ENCODE assay signal across 8 cellular contexts in genomic region chr15:76058714-76059319, GRCh38. TPM values are rescaled to one million over a fixed set of nuclear protein-coding genes. Genes with fewer than 3 reads are reported as not detected.
A peak's percentile ranks its signal among the peaks of the same experiment; 100 is the strongest.
DNase-seq lines count a peak whose midpoint lies in the region; ATAC-seq, FAIRE-seq and TF ChIP-seq lines count a peak whose summit lies in the region.

No MANE protein-coding gene starts in this region.

- H3K27me3 ChIP-seq in Loucy (ENCODE audit: insufficient read depth, low read length, poor library complexity, severe bottlenecking): peaks cover 13% of the 10 kb centered on the region
- no peaks in the 10 kb centered on the region for H3K27me3 ChIP-seq in pancreas

- peak overlapping the region; percentile 79 for H2AFZ ChIP-seq in Loucy (ENCODE audit: low read length)

- no peak for FAIRE-seq in pancreas (lab: Jason Lieb, UNC)

- no peaks in the 10 kb centered on the region for H3K9me2 ChIP-seq in Loucy (replicated peaks; ENCODE audit: low read depth, low read length)

- H3K4me2 ChIP-seq in Loucy (ENCODE audit: low read depth, low read length, poor library complexity, severe bottlenecking): peak overlapping the region; percentile 97

- POLR2A ChIA-PET in GM10248 (lab: Yijun Ruan, JAX): no interaction called here

- CTCF ChIA-PET in GM10248 (lab: Yijun Ruan, JAX): interaction anchor here (0.8 to 11.0 kb wide), 10 partner anchors 10 to 138 kb away, joined by 3 to 292 read pairs (median 4); no protein-coding TSS in a partner anchor

- H3K9me3 ChIP-seq in Loucy (ENCODE audit: insufficient read depth, low read depth, low read length) (no peaks in the 10 kb centered on the region), pancreas (no peaks in the 10 kb centered on the region)

- ATAC-seq in pancreas (peak; percentile 51 to 70 (median 66)), HG03520 (IDR thresholded peaks at IDR 0.05; ENCODE audit: unreplicated experiment) (no peak), GM18511 (IDR thresholded peaks at IDR 0.05; ENCODE audit: unreplicated experiment) (no peak), GM21515 (IDR thresholded peaks at IDR 0.05; ENCODE audit: unreplicated experiment) (no peak)

- no peaks in the 10 kb centered on the region for H3F3A ChIP-seq in Loucy (ENCODE audit: low read depth)

- peaks cover 16% of the 10 kb centered on the region for H3K4me1 ChIP-seq in Loucy (ENCODE audit: insufficient read depth, low read length, poor library complexity, severe bottlenecking)
- peaks cover 0 to 9% (median 0%) of the 10 kb centered on the region in 3 donors for H3K4me1 ChIP-seq in pancreas

- WGBS in pancreas, 2 donors: 9 to 10% methylated on average over 18 of the region's 18 CpGs

- peak overlapping the region in 1 of 4 donors; percentile 42 for H3K27ac ChIP-seq in pancreas

- no peaks in the 10 kb centered on the region for H4K20me1 ChIP-seq in Loucy (ENCODE audit: insufficient read depth, low read length, poor library complexity, severe bottlenecking)

- intact Hi-C loops in head of caudate nucleus (cut with DNase I): loop anchor here (5.0 kb wide), 1 partner anchor 93 kb away; no protein-coding TSS in a partner anchor
- intact Hi-C loops in pancreas (cut with DNase I): loop anchor here in 1 of 3 donors (5.0 kb wide), 1 partner anchor 78 kb away; no protein-coding TSS in a partner anchor

- DNase-seq in GM10248 (ENCODE audit: extremely low spot score) (peak; percentile 30), head of caudate nucleus (peak; percentile 14 to 77 (median 48)), pancreas (peak in 3 of 6 donors; percentile 30 to 48 (median 33))
- peak; percentile 48 to 56 for DNase-seq in activated T-cell treated with anti-CD3 and anti-CD28 coated beads, Interleukin-2, amount 50 U/mL, for 48 hours

- no peaks in the 10 kb centered on the region for H3K36me3 ChIP-seq in Loucy (ENCODE audit: insufficient read depth, low read length)
- H3K36me3 ChIP-seq in pancreas: no peaks in the 10 kb centered on the region

- H3K4me3 ChIP-seq in Loucy (ENCODE audit: low read length, poor library complexity, severe bottlenecking) (peak overlapping the region; percentile 76), pancreas (peak overlapping the region; percentile 33 to 71 (median 48))

- no peaks in the 10 kb centered on the region for H3K79me2 ChIP-seq in Loucy (ENCODE audit: insufficient read depth, low read length)

- no peak overlapping the region for H3K9ac ChIP-seq in Loucy (ENCODE audit: low read depth, low read length, poor library complexity, severe bottlenecking)

- peak; percentile 39 for TF ChIP-seq CTCF in GM10248 (IDR thresholded peaks at IDR 0.05; ENCODE audit: control extremely low read depth, extremely low read depth, low read depth, missing control alignments)
- TF ChIP-seq CTCF in Loucy (conservative IDR thresholded peaks at IDR 0.05; ENCODE audit: low read length): peak; percentile 62
- TF ChIP-seq CTCF in pancreas (IDR thresholded peaks at IDR 0.05): no peak

RNA-seq across cellular contexts. Expression of gene TMEM266, which starts 1.0 kb away (rescaled TPM):
- total RNA-seq in pancreas: 1 to 10 TPM; 1.9 to 5.5 (median 4.2) TPM
- 1 to 10 TPM; 1.9 to 4.3 TPM for polyA plus RNA-seq in pancreas

RNA-seq across cellular contexts. Expression of gene NRG4, which starts 46.6 kb away (rescaled TPM):
- 10 to 100 TPM; 20.4 to 50.1 (median 36.0) TPM for total RNA-seq in pancreas
- polyA plus RNA-seq in pancreas: 1 to 10 TPM; 6.0 to 8.9 TPM

Comparison
In these comparisons a context has a peak if more than half of its experiments do, and no peak if none do; other contexts are left out.
1. CTCF ChIP-seq: peak in GM10248 (single experiment) and Loucy (single experiment); none in pancreas (0 of 4).
2. ATAC-seq: peak in pancreas (4 of 4); none in HG03520 (single experiment), GM18511 (single experiment) and GM21515 (single experiment).